Comparison of ENCODE assay signal across 8 cellular contexts in the genomic region with DNA sequence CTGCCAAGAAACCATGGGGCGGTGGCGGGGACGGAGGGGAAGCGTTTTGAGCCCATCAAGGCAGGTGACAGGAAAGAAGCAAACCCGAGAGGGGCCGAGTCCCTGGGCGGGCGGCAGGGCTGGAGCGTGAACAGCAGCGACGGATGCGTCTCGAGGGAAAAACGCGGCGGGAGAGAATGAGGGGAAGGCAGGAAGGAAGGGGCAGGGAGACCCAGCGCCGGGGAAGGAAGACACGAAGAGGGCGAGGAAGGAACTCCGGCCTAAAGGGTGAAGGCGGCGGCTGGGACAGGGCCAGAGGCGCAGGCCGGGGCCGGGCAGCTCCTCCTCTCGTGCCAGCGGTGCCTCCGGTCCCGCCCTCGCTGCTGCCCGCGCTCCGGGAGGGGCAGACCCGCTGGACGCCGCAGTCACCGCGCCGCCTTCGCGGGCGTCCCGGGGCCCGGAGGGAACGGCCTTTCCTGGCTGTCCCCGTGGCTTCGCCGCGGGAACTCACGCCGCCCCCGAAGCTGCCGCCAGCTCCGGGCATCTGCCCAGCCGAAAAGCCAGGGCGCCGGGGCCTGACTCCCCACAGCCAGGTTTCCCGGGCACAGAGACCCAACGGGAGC. TPM values are rescaled to one million over a fixed set of nuclear protein-coding genes. Genes with fewer than 3 reads are reported as not detected.
DNase-seq lines count a peak whose midpoint lies in the region; ATAC-seq, FAIRE-seq and TF ChIP-seq lines count a peak whose summit lies in the region.

No MANE protein-coding gene starts in this region.

- intact Hi-C loops in esophagus squamous epithelium (cut with DNase I), result no loop called here

- 0 to 2% methylated on average over 25 to 30 of the region's 60 CpGs for WGBS in esophagus squamous epithelium, 2 donors

- H3K27me3 ChIP-seq in esophagus squamous epithelium (peaks cover 0 to 16% (median 0%) of the 10 kb centered on the region in 4 donors), muscle layer of colon (ENCODE audit: control insufficient read depth in 1 of 2, insufficient read depth in 2 of 2, low read length in 2 of 2) (peaks cover 0 to 10% of the 10 kb centered on the region in 2 donors)

- H3K9ac ChIP-seq in muscle layer of colon (ENCODE audit: low read length), result peak overlapping the region; percentile 91

- H3K4me3 ChIP-seq in esophagus squamous epithelium (peak overlapping the region; percentile 46 to 88 (median 68)), muscle layer of colon (ENCODE audit: low read depth in 1 of 2, low read length in 2 of 2) (peak overlapping the region; percentile 82 to 91)

- DNase-seq in DMS53 treated with DMSO at 0.1 percent for 48 hours (lab: John Stamatoyannopoulos, UW; ENCODE audit: unreplicated experiment) (peak; percentile 83), HuH-7.5 (ENCODE audit: low spot score) (peak; percentile 72), esophagus squamous epithelium (lab: John Stamatoyannopoulos, UW) (no peak), urothelium cell line (ENCODE audit: low spot score) (peak; percentile 68)
- peak; percentile 37 to 43 for DNase-seq in activated CD4-positive, alpha-beta T cell treated with anti-CD3 and anti-CD28 coated beads, Interleukin-2, amount 50 U/mL, for 48 hours
- DNase-seq in stimulated activated naive CD4-positive, alpha-beta T cell treated with Interleukin-2 at 50 U/mL for 16 hours (lab: John Stamatoyannopoulos, UW), result no peak

- peak; percentile 32 for ATAC-seq in GM21447 (IDR thresholded peaks at IDR 0.05; ENCODE audit: unreplicated experiment)

- no peaks in the 10 kb centered on the region for H3K36me3 ChIP-seq in esophagus squamous epithelium
- no peaks in the 10 kb centered on the region for H3K36me3 ChIP-seq in muscle layer of colon (ENCODE audit: insufficient read depth, low read length)

- TF ChIP-seq POLR2A in esophagus squamous epithelium (IDR thresholded peaks at IDR 0.05), result no peak

- H3K4me1 ChIP-seq in esophagus squamous epithelium (peaks cover 4 to 60% (median 32%) of the 10 kb centered on the region in 3 donors), muscle layer of colon (ENCODE audit: insufficient read depth, low read length) (peaks cover 18% of the 10 kb centered on the region)

- TF ChIP-seq CTCF in esophagus squamous epithelium (IDR thresholded peaks at IDR 0.05), result no peak

- H3K27ac ChIP-seq in esophagus squamous epithelium (peak overlapping the region; percentile 85 to 98 (median 92)), muscle layer of colon (ENCODE audit: low read depth, low read length) (peak overlapping the region; percentile 90)

- H3K9me3 ChIP-seq in esophagus squamous epithelium (no peaks in the 10 kb centered on the region), muscle layer of colon (ENCODE audit: low read length) (no peaks in the 10 kb centered on the region)

- FAIRE-seq in urothelium cell line (lab: Jason Lieb, UNC), result no peak

RNA-seq across cellular contexts. Expression of a gene that starts 0.8 kb away (rescaled TPM):
- 10 to 100 TPM; 39.0 to 74.7 (median 69.9) TPM for total RNA-seq in esophagus squamous epithelium

RNA-seq across cellular contexts. Expression of a gene that starts 43.1 kb away (rescaled TPM):
- under 1 TPM in 3 of 4 donors, not detected in 1; 0.15 to 0.95 (median 0.18) TPM for total RNA-seq in esophagus squamous epithelium

Comparison
In these comparisons a context has a peak if more than half of its experiments do, and no peak if none do; other contexts are left out.
1. DNase-seq: peak in DMS53 treated with DMSO at 0.1 percent for 48 hours (single experiment), HuH-7.5 (single experiment), activated CD4-positive, alpha-beta T cell treated with anti-CD3 and anti-CD28 coated beads, Interleukin-2, amount 50 U/mL, for 48 hours (2 of 2) and urothelium cell line (single experiment); none in esophagus squamous epithelium (single experiment) and stimulated activated naive CD4-positive, alpha-beta T cell treated with Interleukin-2 at 50 U/mL for 16 hours (single experiment).